In the genomic region with DNA sequence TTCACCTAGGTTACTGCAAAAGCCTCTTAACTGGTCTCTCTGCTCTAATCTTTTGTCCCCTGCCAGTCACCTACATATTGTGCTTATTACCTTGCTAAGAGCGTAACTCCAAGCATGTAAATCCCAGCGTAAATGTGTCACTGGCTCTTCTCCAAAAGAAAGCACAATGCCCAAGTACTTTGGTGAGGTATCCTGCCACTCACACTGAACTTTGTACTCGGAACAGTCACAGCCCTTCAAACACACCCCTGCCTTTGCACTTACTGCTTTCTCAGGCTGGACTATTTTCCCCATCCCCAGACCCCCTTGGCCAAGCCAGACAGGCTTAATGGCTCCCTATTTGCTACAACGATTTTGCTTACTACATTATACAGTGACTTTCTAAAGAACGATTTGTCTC, we compare ENCODE assay signal across 1 cellular context.
TF ChIP-seq lines count a peak whose summit lies in the region.

No MANE protein-coding gene starts in this region.

TF ChIP-seq in liver, 16 proteins besides CTCF, POLR2A, EP300 and RAD21 (continued from another document):
- TF ChIP-seq EGR1 (IDR thresholded peaks at IDR 0.05; ENCODE audit: low read depth in 2 of 2) (no peak), YY1 (IDR thresholded peaks at IDR 0.05) (no peak), GABPA (IDR thresholded peaks at IDR 0.05 in 1 of 2, conservative IDR thresholded peaks at IDR 0.05 in 1 of 2) (no peak), HNF4A (conservative IDR thresholded peaks at IDR 0.05) (peak; percentile 82 to 85), TAF1 (conservative IDR thresholded peaks at IDR 0.05) (no peak), JUND (IDR thresholded peaks at IDR 0.05) (no peak)
- TF ChIP-seq, protein P1, sequence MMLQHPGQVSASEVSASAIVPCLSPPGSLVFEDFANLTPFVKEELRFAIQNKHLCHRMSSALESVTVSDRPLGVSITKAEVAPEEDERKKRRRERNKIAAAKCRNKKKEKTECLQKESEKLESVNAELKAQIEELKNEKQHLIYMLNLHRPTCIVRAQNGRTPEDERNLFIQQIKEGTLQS (IDR thresholded peaks at IDR 0.05): no peak
